9 cellular contexts compared by ENCODE assay signal in the genomic region with DNA sequence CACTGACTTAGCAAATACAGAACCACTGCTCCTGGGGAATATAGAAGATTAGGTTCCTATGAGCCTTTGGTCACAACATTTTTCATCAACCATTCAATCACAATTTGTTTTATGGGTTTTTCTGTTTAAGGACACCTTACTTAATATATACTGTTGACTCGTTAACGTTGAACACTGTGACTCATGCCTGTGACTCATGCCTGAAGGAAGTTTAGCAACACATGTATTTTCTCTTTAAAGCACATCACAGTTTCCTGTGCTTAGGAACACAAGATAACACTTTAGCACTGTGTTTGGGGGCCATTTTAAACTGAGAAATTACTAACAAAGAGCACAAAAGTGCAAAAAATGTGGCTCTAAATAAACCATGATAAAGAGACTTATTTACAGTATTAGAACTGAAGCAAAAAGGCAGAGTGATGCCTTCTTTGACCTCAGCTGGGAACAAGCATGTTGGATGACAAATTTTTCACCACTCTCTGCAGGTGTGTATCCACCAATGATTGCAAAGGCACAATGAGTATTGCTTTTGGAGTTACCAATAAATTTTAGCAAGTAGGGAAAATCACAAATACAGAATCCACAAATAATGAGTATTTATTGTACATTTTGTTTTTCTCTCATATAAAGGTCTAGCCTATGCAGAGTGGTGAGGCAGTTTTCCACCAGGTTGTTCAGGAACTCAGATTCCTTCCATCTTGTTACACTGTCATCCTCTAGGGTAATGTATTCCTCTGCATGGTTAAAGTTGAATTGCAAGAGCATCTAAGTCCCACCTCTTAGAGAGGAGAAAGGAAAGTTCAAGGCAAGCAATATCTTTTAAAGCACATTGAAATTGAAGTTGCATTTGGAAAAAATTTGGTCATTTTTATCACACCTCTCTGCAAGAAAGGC. TPM values are rescaled to one million over a fixed set of nuclear protein-coding genes. Genes with fewer than 3 reads are reported as not detected.
DNase-seq lines count a peak whose midpoint lies in the region; ATAC-seq and TF ChIP-seq lines count a peak whose summit lies in the region.
"Had no signal": no experiment of that assay in that cellular context is flagged by ENCODE, and none has a peak within 500 bp of the region (broad histone marks: within the 10 kb centered on the region; RNA-seq: fewer than 3 reads in every experiment).

No MANE protein-coding gene starts in this region.

- no peak overlapping the region for H3K4me3 ChIP-seq in CD4-positive, CD25-positive, alpha-beta regulatory T cell (ENCODE audit: low read depth, low read length)
- H3K4me3 ChIP-seq in Loucy (ENCODE audit: low read length, poor library complexity, severe bottlenecking) = peak overlapping the region; percentile 19
- H3K4me3 ChIP-seq in fibroblast of pulmonary artery (replicated peaks; ENCODE audit: low read depth, low read length) = no peak overlapping the region

- H3K9me3 Mint-ChIP-seq in CD4-positive, CD25-positive, alpha-beta regulatory T cell = peaks cover 0 to 2% (median 0%) of the 10 kb centered on the region in 7 donors
- H3K9me3 Mint-ChIP-seq in activated CD8-positive, alpha-beta T cell treated with anti-CD3 and anti-CD28 coated beads for 36 hours = no peaks in the 10 kb centered on the region
- H3K9me3 Mint-ChIP-seq: memory B cell had no signal

- CTCF ChIA-PET in activated CD8-positive, alpha-beta T cell treated with anti-CD3 and anti-CD28 coated beads for 36 hours (lab: Charles Lee) = interaction anchor here (0.8 to 1.7 kb wide), 3 partner anchors 11 to 12 kb away, joined by 3 to 4 read pairs (median 3); no protein-coding TSS in a partner anchor

- H3K36me3 ChIP-seq in CD4-positive, CD25-positive, alpha-beta regulatory T cell (ENCODE audit: control insufficient read depth, insufficient read depth, low read length) = no peaks in the 10 kb centered on the region
- H3K36me3 ChIP-seq in Loucy (ENCODE audit: insufficient read depth, low read length) = no peaks in the 10 kb centered on the region

- H3K36me3 Mint-ChIP-seq in CD4-positive, CD25-positive, alpha-beta regulatory T cell = no peaks in the 10 kb centered on the region
- H3K36me3 Mint-ChIP-seq in activated CD8-positive, alpha-beta T cell treated with anti-CD3 and anti-CD28 coated beads for 36 hours (ENCODE audit: low read depth) = peaks cover 8% of the 10 kb centered on the region
- H3K36me3 Mint-ChIP-seq: memory B cell had no signal

- H3K9me3 ChIP-seq in CD4-positive, CD25-positive, alpha-beta regulatory T cell (ENCODE audit: control insufficient read depth in 2 of 2, low read length in 2 of 2) = no peaks in the 10 kb centered on the region
- H3K9me3 ChIP-seq in Loucy (ENCODE audit: insufficient read depth, low read depth, low read length) = no peaks in the 10 kb centered on the region

- peaks cover 3% of the 10 kb centered on the region; the same call in 1 of the 2 replicates for H3K79me2 ChIP-seq in Loucy (ENCODE audit: insufficient read depth, low read length)

- peaks cover 7% of the 10 kb centered on the region for H3K4me1 ChIP-seq in CD4-positive, CD25-positive, alpha-beta regulatory T cell (ENCODE audit: control insufficient read depth, insufficient read depth, low read length, poor library complexity, severe bottlenecking)
- peaks cover 25% of the 10 kb centered on the region for H3K4me1 ChIP-seq in Loucy (ENCODE audit: insufficient read depth, low read length, poor library complexity, severe bottlenecking)

- H3K27ac ChIP-seq in CD4-positive, CD25-positive, alpha-beta regulatory T cell (ENCODE audit: insufficient read depth, low read length, poor library complexity, severe bottlenecking) = peak overlapping the region; percentile 30

- DNase-seq in CD4-positive, CD25-positive, alpha-beta regulatory T cell = peak in 2 of 3 donors; percentile 17 to 85
- DNase-seq in activated CD8-positive, alpha-beta T cell treated with anti-CD3 and anti-CD28 coated beads for 36 hours = peak; percentile 87
- DNase-seq in fibroblast of pulmonary artery (ENCODE audit: low read depth) (peak; percentile 97), cerebellum (ENCODE audit: low spot score) (no peak), occipital lobe (lab: John Stamatoyannopoulos, UW) (no peak), D341Med (ENCODE audit: low spot score) (no peak)
- DNase-seq in stimulated activated CD4-positive, alpha-beta T cell treated with anti-CD3 and anti-CD28 coated beads, Interleukin-1b, Interleukin-23, amount 100 ng/mL, for 24 hours (ENCODE audit: low read depth in 4 of 4, low spot score in 1 of 4) = peak in 3 of 4 experiments; percentile 33 to 55 (median 52)

- peaks cover 3% of the 10 kb centered on the region for H3K27me3 Mint-ChIP-seq in CD4-positive, CD25-positive, alpha-beta regulatory T cell
- peaks cover 3% of the 10 kb centered on the region for H3K27me3 Mint-ChIP-seq in activated CD8-positive, alpha-beta T cell treated with anti-CD3 and anti-CD28 coated beads for 36 hours

- H3K27ac Mint-ChIP-seq in CD4-positive, CD25-positive, alpha-beta regulatory T cell = peak overlapping the region; percentile 2 to 89 (median 21)
- H3K27ac Mint-ChIP-seq in activated CD8-positive, alpha-beta T cell treated with anti-CD3 and anti-CD28 coated beads for 36 hours = peak overlapping the region; percentile 92
- H3K27ac Mint-ChIP-seq: memory B cell had no signal

- H3K4me3 Mint-ChIP-seq in CD4-positive, CD25-positive, alpha-beta regulatory T cell = peak overlapping the region in 1 of 4 donors; percentile 1
- H3K4me3 Mint-ChIP-seq in activated CD8-positive, alpha-beta T cell treated with anti-CD3 and anti-CD28 coated beads for 36 hours = peak overlapping the region; percentile 29
- H3K4me3 Mint-ChIP-seq: memory B cell had no signal

- H3K9ac ChIP-seq in Loucy (ENCODE audit: low read depth, low read length, poor library complexity, severe bottlenecking) = peak overlapping the region; percentile 6

- TF ChIP-seq CTCF in Loucy (conservative IDR thresholded peaks at IDR 0.05; ENCODE audit: low read length) = no peak
- no peak for TF ChIP-seq CTCF in activated CD8-positive, alpha-beta T cell treated with anti-CD3 and anti-CD28 coated beads for 36 hours (IDR thresholded peaks at IDR 0.05)
- TF ChIP-seq CTCF in fibroblast of pulmonary artery (IDR thresholded peaks at IDR 0.05; ENCODE audit: low read length, missing control alignments) = no peak

- H3F3A ChIP-seq in Loucy (ENCODE audit: low read depth) = peaks cover 6% of the 10 kb centered on the region; the same call in 1 of the 2 replicates

- H2AFZ ChIP-seq in Loucy (ENCODE audit: low read length) = peak overlapping the region; percentile 60

- intact Hi-C loops in activated CD8-positive, alpha-beta T cell treated with anti-CD3 and anti-CD28 coated beads for 36 hours (cut with micrococcal nuclease) = no loop called here

- no peaks in the 10 kb centered on the region for H3K27me3 ChIP-seq in CD4-positive, CD25-positive, alpha-beta regulatory T cell (ENCODE audit: control insufficient read depth, insufficient read depth, low read length)
- no peaks in the 10 kb centered on the region for H3K27me3 ChIP-seq in Loucy (ENCODE audit: insufficient read depth, low read length, poor library complexity, severe bottlenecking)

- peaks cover 15 to 23% (median 18%) of the 10 kb centered on the region in 4 donors for H3K4me1 Mint-ChIP-seq in CD4-positive, CD25-positive, alpha-beta regulatory T cell
- peaks cover 29% of the 10 kb centered on the region for H3K4me1 Mint-ChIP-seq in activated CD8-positive, alpha-beta T cell treated with anti-CD3 and anti-CD28 coated beads for 36 hours (ENCODE audit: low read depth)

- H3K9me2 ChIP-seq in Loucy (replicated peaks; ENCODE audit: low read depth, low read length) = no peaks in the 10 kb centered on the region

- POLR2A ChIA-PET in activated CD8-positive, alpha-beta T cell treated with anti-CD3 and anti-CD28 coated beads for 36 hours (lab: Charles Lee) = interaction anchor here (0.6 to 1.3 kb wide), 2 partner anchors 22 to 218 kb away, joined by 3 to 4 read pairs; partner anchors contain the start of gene BTAF1

- H4K20me1 ChIP-seq in Loucy (ENCODE audit: insufficient read depth, low read length, poor library complexity, severe bottlenecking) = no peaks in the 10 kb centered on the region

- H3K4me2 ChIP-seq in Loucy (ENCODE audit: low read depth, low read length, poor library complexity, severe bottlenecking) = peak overlapping the region; percentile 49

- ATAC-seq in CD4-positive, CD25-positive, alpha-beta regulatory T cell (ENCODE audit: low read depth in 2 of 2) = peak; percentile 99 to 100
- peak; percentile 100 for ATAC-seq in activated CD8-positive, alpha-beta T cell treated with anti-CD3 and anti-CD28 coated beads for 36 hours

RNA-seq across cellular contexts. Expression of gene FGFBP3, which starts 7.3 kb away (rescaled TPM):
- total RNA-seq in CD4-positive, CD25-positive, alpha-beta regulatory T cell = 1.5 TPM
- 1 to 10 TPM in 3 of 4 donors, under 1 TPM in 1; 0.68 to 2.3 (median 1.2) TPM for polyA plus RNA-seq in CD4-positive, CD25-positive, alpha-beta regulatory T cell
- 1 to 10 TPM; 2.2 to 3.1 TPM for total RNA-seq in activated CD8-positive, alpha-beta T cell treated with anti-CD3 and anti-CD28 coated beads for 36 hours
- total RNA-seq in cerebellum (23.3 TPM), occipital lobe (29.8 TPM)

RNA-seq across cellular contexts. Expression of gene BTAF1, which starts 21.5 kb away (rescaled TPM):
- 75.4 TPM for total RNA-seq in CD4-positive, CD25-positive, alpha-beta regulatory T cell
- 1 to 10 TPM; 7.5 to 9.6 (median 7.9) TPM for polyA plus RNA-seq in CD4-positive, CD25-positive, alpha-beta regulatory T cell
- total RNA-seq in activated CD8-positive, alpha-beta T cell treated with anti-CD3 and anti-CD28 coated beads for 36 hours = 10 to 100 TPM; 73.4 to 75.3 TPM
- total RNA-seq in cerebellum (62.3 TPM), occipital lobe (90.6 TPM)

Comparison
In these comparisons a context has a peak if more than half of its experiments do, and no peak if none do; other contexts are left out.
1. DNase-seq: peak in CD4-positive, CD25-positive, alpha-beta regulatory T cell (2 of 3), activated CD8-positive, alpha-beta T cell treated with anti-CD3 and anti-CD28 coated beads for 36 hours (single experiment), fibroblast of pulmonary artery (single experiment) and stimulated activated CD4-positive, alpha-beta T cell treated with anti-CD3 and anti-CD28 coated beads, Interleukin-1b, Interleukin-23, amount 100 ng/mL, for 24 hours (3 of 4); none in cerebellum (single experiment), occipital lobe (single experiment) and D341Med (single experiment).